11 cellular contexts compared by ENCODE assay signal in genomic region chr4:141705747-141706377, GRCh38.
A peak's percentile ranks its signal among the peaks of the same experiment; 100 is the strongest.
DNase-seq lines count a peak whose midpoint lies in the region; ATAC-seq and TF ChIP-seq lines count a peak whose summit lies in the region.
"Had no signal": no experiment of that assay in that cellular context is flagged by ENCODE, and none has a peak within 500 bp of the region (broad histone marks: within the 10 kb centered on the region; RNA-seq: fewer than 3 reads in every experiment).

No MANE protein-coding gene starts in this region.

- DNase-seq in ELR (ENCODE audit: low read depth) (peak; percentile 3), GOT3 (lab: John Stamatoyannopoulos, UW) (no peak), PC-3 (no peak), iPS-NIHi11 (ENCODE audit: low spot score) (no peak)
- DNase-seq: activated CD4-positive, alpha-beta T cell treated with anti-CD3 and anti-CD28 coated beads for 4 hours; NCI-H2081; stimulated activated CD4-positive, alpha-beta T cell treated with anti-CD3 and anti-CD28 coated beads, Interleukin-1b, Interleukin-23, amount 100 ng/mL, for 48 hours had no signal

- H3K36me3 ChIP-seq in OCI-LY3 (replicated peaks; ENCODE audit: low read depth, low read length) = peaks cover 27% of the 10 kb centered on the region
- peaks cover 3% of the 10 kb centered on the region; the same call in 1 of the 2 replicates for H3K36me3 ChIP-seq in PC-3 (ENCODE audit: low read depth, low read length)

- H3K27ac ChIP-seq in OCI-LY3 (ENCODE audit: low read length) (peak overlapping the region; percentile 73), PC-3 (ENCODE audit: low read length) (no peak overlapping the region)

- H3K9ac ChIP-seq in OCI-LY3 (ENCODE audit: low read length) (no peak overlapping the region), PC-3 (ENCODE audit: low read length) (no peak overlapping the region)

- H2AFZ ChIP-seq in OCI-LY3 (ENCODE audit: low read depth, low read length) (no peak overlapping the region), PC-3 (ENCODE audit: low read length) (no peak overlapping the region)

- H3K4me2 ChIP-seq in OCI-LY3 (ENCODE audit: low read length) (peak overlapping the region; percentile 20; the same call in 1 of the 2 replicates), PC-3 (ENCODE audit: low read length) (no peak overlapping the region)

- CTCF ChIA-PET in PC-3 (lab: Charles Lee) = interaction anchor here (0.6 kb wide), 1 partner anchor 116 kb away, joined by 4 read pairs; no protein-coding TSS in a partner anchor

- POLR2A ChIA-PET in PC-3 (lab: Charles Lee; ENCODE audit: unreplicated experiment) = no interaction called here

- ATAC-seq in GM21381 (IDR thresholded peaks at IDR 0.05; ENCODE audit: unreplicated experiment) (peak; percentile 71), HG03060 (IDR thresholded peaks at IDR 0.05; ENCODE audit: low read depth, unreplicated experiment) (peak; percentile 44), HG03457 (IDR thresholded peaks at IDR 0.05; ENCODE audit: unreplicated experiment) (no peak), PC-3 (no peak)

- no peaks in the 10 kb centered on the region for H4K20me1 ChIP-seq in OCI-LY3 (ENCODE audit: insufficient read depth, low read length)
- H4K20me1 ChIP-seq in PC-3 (ENCODE audit: low read length) = no peaks in the 10 kb centered on the region

- H3K4me3 ChIP-seq in OCI-LY3 (ENCODE audit: low read length) (no peak overlapping the region), PC-3 (ENCODE audit: low read length) (no peak overlapping the region)

- H3K4me1 ChIP-seq in OCI-LY3 (ENCODE audit: low read length) (peaks cover 17% of the 10 kb centered on the region), PC-3 (ENCODE audit: insufficient read depth, low read length) (peaks cover 9% of the 10 kb centered on the region; the same call in 1 of the 2 replicates)

- no TSS peak for BruUV-seq in PC-3 (replicated peaks; lab: Mats Ljungman, UMichigan)

- H3K27me3 ChIP-seq in OCI-LY3 (ENCODE audit: low read depth, low read length) = no peaks in the 10 kb centered on the region
- H3K27me3 ChIP-seq in PC-3 (ENCODE audit: low read length) = no peaks in the 10 kb centered on the region

- peaks cover 20% of the 10 kb centered on the region for H3K9me3 ChIP-seq in OCI-LY3 (ENCODE audit: insufficient read depth, low read length)
- 0 out of 2 replicates have a peak, but pooled peaks cover 5% of the 10 kb centered on the region for H3K9me3 ChIP-seq in PC-3 (ENCODE audit: low read length)

- intact Hi-C loops in PC-3 (cut with micrococcal nuclease) = no loop called here

- TF ChIP-seq CTCF in OCI-LY3 (IDR thresholded peaks at IDR 0.05; ENCODE audit: low read depth, low read length) (no peak), PC-3 (conservative IDR thresholded peaks at IDR 0.05; ENCODE audit: low read depth, low read length) (no peak)

- H3F3A ChIP-seq in PC-3 (ENCODE audit: low read length, unreplicated experiment) = no peaks in the 10 kb centered on the region

- no peaks in the 10 kb centered on the region for H3K9me2 ChIP-seq in PC-3 (replicated peaks; ENCODE audit: low read length)

- H3K79me2 ChIP-seq in OCI-LY3 (ENCODE audit: low read length) = no peaks in the 10 kb centered on the region
- no peaks in the 10 kb centered on the region for H3K79me2 ChIP-seq in PC-3 (ENCODE audit: low read length)

Comparison
In these comparisons a context has a peak if more than half of its experiments do, and no peak if none do; other contexts are left out.
1. ATAC-seq: peak in GM21381 (single experiment) and HG03060 (single experiment); none in HG03457 (single experiment) and PC-3 (single experiment).